17 cellular contexts compared by ENCODE assay signal in the genomic region with DNA sequence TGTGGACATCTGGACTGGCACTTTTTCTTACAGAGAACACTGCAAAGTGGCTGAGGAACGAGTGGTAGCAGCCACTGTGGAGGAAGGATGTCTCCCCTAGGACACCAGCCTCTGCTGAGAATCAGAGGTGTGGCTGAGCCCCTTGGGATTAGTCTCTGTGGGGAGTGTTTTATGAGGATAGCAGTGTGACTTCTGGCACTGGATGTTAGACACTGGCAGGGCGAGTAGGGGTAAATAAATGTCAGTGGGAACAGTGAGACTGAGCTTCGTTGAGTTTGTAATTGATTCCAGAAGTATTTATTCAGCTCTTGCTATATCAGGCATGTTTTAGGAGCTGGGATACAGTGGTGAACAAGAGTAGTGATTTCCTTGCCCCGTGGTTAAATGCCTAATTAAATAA.
A peak's percentile ranks its signal among the peaks of the same experiment; 100 is the strongest.
DNase-seq lines count a peak whose midpoint lies in the region; ATAC-seq and TF ChIP-seq lines count a peak whose summit lies in the region.
"Had no signal": no experiment of that assay in that cellular context is flagged by ENCODE, and none has a peak within 500 bp of the region (broad histone marks: within the 10 kb centered on the region; RNA-seq: fewer than 3 reads in every experiment).

No MANE protein-coding gene starts in this region.

- no peak for TF ChIP-seq POLR2A in NB4 (IDR thresholded peaks at IDR 0.05; ENCODE audit: extremely low read depth, insufficient read length)

- ATAC-seq in stimulated activated naive B cell treated with anti-CD40 and anti-IgM and Interleukin-4, amounts not matched to agents 10 μg/mL and 1 μg/mL and 100 μg/mL, for 72 hours (replicated peaks): no peak
- no peak for ATAC-seq in HG03520 (IDR thresholded peaks at IDR 0.05; ENCODE audit: unreplicated experiment)

- CTCF ChIA-PET in activated naive CD4-positive, alpha-beta T cell treated with anti-CD3 and anti-CD28 coated beads, Interleukin-2, amount 10 ng/mL, durations not matched to agents 7 days and 5 days (lab: Charles Lee): interaction anchor here (0.5 kb wide), 1 partner anchor 255 kb away, joined by 3 read pairs; no protein-coding TSS in a partner anchor

- intact Hi-C loops in dendritic cell treated with granulocyte-macrophage colony-stimulating factor and Interleukin-4, amounts not matched to agents 40 ng/mL and 50 ng/mL, for 4 days (cut with micrococcal nuclease): no loop called here

- H3K4me1 Mint-ChIP-seq in activated naive CD4-positive, alpha-beta T cell treated with anti-CD3 and anti-CD28 coated beads, Interleukin-2, amount 50 U/mL, for 24 hours: peaks cover 68% of the 10 kb centered on the region
- peaks cover 31% of the 10 kb centered on the region for H3K4me1 Mint-ChIP-seq in activated naive CD4-positive, alpha-beta T cell treated with anti-CD3 and anti-CD28 coated beads, Interleukin-2, amount 10 ng/mL, durations not matched to agents 7 days and 5 days
- peaks cover 63% of the 10 kb centered on the region for H3K4me1 Mint-ChIP-seq in dendritic cell treated with granulocyte-macrophage colony-stimulating factor and Interleukin-4, amounts not matched to agents 40 ng/mL and 50 ng/mL, for 4 days (ENCODE audit: low read depth)
- peaks cover 48 to 67% of the 10 kb centered on the region in 2 donors for H3K4me1 Mint-ChIP-seq in stimulated activated naive B cell treated with anti-CD40 and anti-IgM and Interleukin-4, amounts not matched to agents 10 μg/mL and 1 μg/mL and 100 μg/mL, for 72 hours

- peaks cover 17% of the 10 kb centered on the region for H3K36me3 Mint-ChIP-seq in activated naive CD4-positive, alpha-beta T cell treated with anti-CD3 and anti-CD28 coated beads, Interleukin-2, amount 50 U/mL, for 24 hours
- H3K36me3 Mint-ChIP-seq in activated naive CD4-positive, alpha-beta T cell treated with anti-CD3 and anti-CD28 coated beads, Interleukin-2, amount 10 ng/mL, durations not matched to agents 7 days and 5 days: peaks cover 18% of the 10 kb centered on the region
- peaks cover 9% of the 10 kb centered on the region for H3K36me3 Mint-ChIP-seq in dendritic cell treated with granulocyte-macrophage colony-stimulating factor and Interleukin-4, amounts not matched to agents 40 ng/mL and 50 ng/mL, for 4 days (ENCODE audit: low read depth)
- peaks cover 4 to 16% of the 10 kb centered on the region in 2 donors for H3K36me3 Mint-ChIP-seq in stimulated activated naive B cell treated with anti-CD40 and anti-IgM and Interleukin-4, amounts not matched to agents 10 μg/mL and 1 μg/mL and 100 μg/mL, for 72 hours

- no peak overlapping the region for H3K4me3 Mint-ChIP-seq in activated naive CD4-positive, alpha-beta T cell treated with anti-CD3 and anti-CD28 coated beads, Interleukin-2, amount 50 U/mL, for 24 hours
- H3K4me3 Mint-ChIP-seq in activated naive CD4-positive, alpha-beta T cell treated with anti-CD3 and anti-CD28 coated beads, Interleukin-2, amount 10 ng/mL, durations not matched to agents 7 days and 5 days: no peak overlapping the region
- no peak overlapping the region for H3K4me3 Mint-ChIP-seq in dendritic cell treated with granulocyte-macrophage colony-stimulating factor and Interleukin-4, amounts not matched to agents 40 ng/mL and 50 ng/mL, for 4 days
- H3K4me3 Mint-ChIP-seq in stimulated activated naive B cell treated with anti-CD40 and anti-IgM and Interleukin-4, amounts not matched to agents 10 μg/mL and 1 μg/mL and 100 μg/mL, for 72 hours: no peak overlapping the region
- H3K4me3 Mint-ChIP-seq: activated B cell treated with CpG ODN at 0.5 μM for 24 hours; activated T-helper 1 cell treated with anti-CD3 and anti-CD28 coated beads, Interleukin-12 subunit alpha, Interleukin-12 subunit beta, Interleukin-2, Interleukin-4 antibody, amounts not matched to agents 30 ng/mL and 10 ng/mL and 1 ng/mL, durations not matched to agents 14 hours and 24 hours and 36 hours had no signal

- TF ChIP-seq CTCF in NB4 (IDR thresholded peaks at IDR 0.05; ENCODE audit: low read depth, low read length): no peak

- H3K27ac Mint-ChIP-seq in activated naive CD4-positive, alpha-beta T cell treated with anti-CD3 and anti-CD28 coated beads, Interleukin-2, amount 50 U/mL, for 24 hours: peak overlapping the region; percentile 26
- H3K27ac Mint-ChIP-seq in activated naive CD4-positive, alpha-beta T cell treated with anti-CD3 and anti-CD28 coated beads, Interleukin-2, amount 10 ng/mL, durations not matched to agents 7 days and 5 days: no peak overlapping the region
- peak overlapping the region; percentile 51 for H3K27ac Mint-ChIP-seq in dendritic cell treated with granulocyte-macrophage colony-stimulating factor and Interleukin-4, amounts not matched to agents 40 ng/mL and 50 ng/mL, for 4 days
- H3K27ac Mint-ChIP-seq in stimulated activated naive B cell treated with anti-CD40 and anti-IgM and Interleukin-4, amounts not matched to agents 10 μg/mL and 1 μg/mL and 100 μg/mL, for 72 hours: peak overlapping the region; percentile 20
- H3K27ac Mint-ChIP-seq: activated B cell treated with CpG ODN at 0.5 μM for 24 hours; activated T-helper 1 cell treated with anti-CD3 and anti-CD28 coated beads, Interleukin-12 subunit alpha, Interleukin-12 subunit beta, Interleukin-2, Interleukin-4 antibody, amounts not matched to agents 30 ng/mL and 10 ng/mL and 1 ng/mL, durations not matched to agents 14 hours and 24 hours and 36 hours had no signal

- DNase-seq in activated naive CD4-positive, alpha-beta T cell treated with anti-CD3 and anti-CD28 coated beads, Interleukin-2, amount 10 ng/mL, durations not matched to agents 7 days and 5 days: no peak
- peak; percentile 85 for DNase-seq in NB4 (ENCODE audit: low read depth)
- no peak for DNase-seq in stimulated activated naive B cell treated with anti-CD40 and anti-IgM and Interleukin-4, amounts not matched to agents 10 μg/mL and 1 μg/mL and 100 μg/mL, for 72 hours
- no peak for DNase-seq in stimulated activated naive CD4-positive, alpha-beta T cell treated with Interleukin-2 at 50 U/mL for 16 hours (lab: John Stamatoyannopoulos, UW)
- DNase-seq in stimulated activated CD4-positive, alpha-beta T cell treated with anti-CD3 and anti-CD28 coated beads, Interleukin-4, amount 100 ng/mL, for 4 hours: no peak
- DNase-seq: activated B cell treated with CpG ODN at 0.5 μM for 24 hours; central memory CD4-positive, alpha-beta T cell; effector CD8-positive, alpha-beta T cell; GDM1; KG1; NCI-H1105; stomach; T-helper 1 cell had no signal

- no peaks in the 10 kb centered on the region for H3K27me3 Mint-ChIP-seq in activated naive CD4-positive, alpha-beta T cell treated with anti-CD3 and anti-CD28 coated beads, Interleukin-2, amount 50 U/mL, for 24 hours
- H3K27me3 Mint-ChIP-seq in activated naive CD4-positive, alpha-beta T cell treated with anti-CD3 and anti-CD28 coated beads, Interleukin-2, amount 10 ng/mL, durations not matched to agents 7 days and 5 days: no peaks in the 10 kb centered on the region
- H3K27me3 Mint-ChIP-seq in dendritic cell treated with granulocyte-macrophage colony-stimulating factor and Interleukin-4, amounts not matched to agents 40 ng/mL and 50 ng/mL, for 4 days: no peaks in the 10 kb centered on the region
- no peaks in the 10 kb centered on the region for H3K27me3 Mint-ChIP-seq in stimulated activated naive B cell treated with anti-CD40 and anti-IgM and Interleukin-4, amounts not matched to agents 10 μg/mL and 1 μg/mL and 100 μg/mL, for 72 hours
- H3K27me3 Mint-ChIP-seq: activated B cell treated with CpG ODN at 0.5 μM for 24 hours had no signal

- no peak overlapping the region for H3K4me3 ChIP-seq in NB4 (ENCODE audit: low read depth, low read length)
- H3K4me3 ChIP-seq: stomach had no signal

- no peaks in the 10 kb centered on the region for H3K9me3 Mint-ChIP-seq in activated naive CD4-positive, alpha-beta T cell treated with anti-CD3 and anti-CD28 coated beads, Interleukin-2, amount 50 U/mL, for 24 hours
- no peaks in the 10 kb centered on the region for H3K9me3 Mint-ChIP-seq in activated naive CD4-positive, alpha-beta T cell treated with anti-CD3 and anti-CD28 coated beads, Interleukin-2, amount 10 ng/mL, durations not matched to agents 7 days and 5 days
- H3K9me3 Mint-ChIP-seq in dendritic cell treated with granulocyte-macrophage colony-stimulating factor and Interleukin-4, amounts not matched to agents 40 ng/mL and 50 ng/mL, for 4 days: no peaks in the 10 kb centered on the region
- H3K9me3 Mint-ChIP-seq in stimulated activated naive B cell treated with anti-CD40 and anti-IgM and Interleukin-4, amounts not matched to agents 10 μg/mL and 1 μg/mL and 100 μg/mL, for 72 hours: no peaks in the 10 kb centered on the region
- H3K9me3 Mint-ChIP-seq: activated B cell treated with CpG ODN at 0.5 μM for 24 hours; activated T-helper 1 cell treated with anti-CD3 and anti-CD28 coated beads, Interleukin-12 subunit alpha, Interleukin-12 subunit beta, Interleukin-2, Interleukin-4 antibody, amounts not matched to agents 30 ng/mL and 10 ng/mL and 1 ng/mL, durations not matched to agents 14 hours and 24 hours and 36 hours had no signal
